8 cellular contexts compared by ENCODE assay signal in genomic region chr6:43516367-43516696, GRCh38. TPM values are rescaled to one million over a fixed set of nuclear protein-coding genes. Genes with fewer than 3 reads are reported as not detected.
DNase-seq lines count a peak whose midpoint lies in the region; ATAC-seq and TF ChIP-seq lines count a peak whose summit lies in the region.

No MANE protein-coding gene starts in this region.

- no peak overlapping the region for H2AFZ ChIP-seq in OCI-LY1 (ENCODE audit: low read length)

- H3K27ac ChIP-seq in DOHH2 (ENCODE audit: low read depth, low read length) (peak overlapping the region; percentile 42), OCI-LY1 (ENCODE audit: low read depth, low read length, poor library complexity, severe bottlenecking) (peak overlapping the region; percentile 24)

- H3K36me3 ChIP-seq in DOHH2 (ENCODE audit: control insufficient read depth, low read length) (peaks cover 87% of the 10 kb centered on the region), OCI-LY1 (ENCODE audit: insufficient read depth, low read length) (peaks cover 66% of the 10 kb centered on the region)

- peak overlapping the region; percentile 71 for H3K4me2 ChIP-seq in DOHH2 (ENCODE audit: low read length)
- H3K4me2 ChIP-seq in OCI-LY1 (ENCODE audit: low read length) = peak overlapping the region; percentile 93

- DNase-seq in fibroblast of mammary gland (ENCODE audit: low read depth) (peak; percentile 10), posterior vena cava (ENCODE audit: low spot score) (peak; percentile 38), T-helper 9 cell (no peak), hepatic stellate cell (ENCODE audit: low spot score) (no peak)

- ATAC-seq in HG03565 (IDR thresholded peaks at IDR 0.05; ENCODE audit: unreplicated experiment) = no peak
- ATAC-seq in GM18867 (IDR thresholded peaks at IDR 0.05; ENCODE audit: unreplicated experiment) = no peak

- TF ChIP-seq CTCF in DOHH2 (IDR thresholded peaks at IDR 0.05; ENCODE audit: low read depth, low read length, poor library complexity, severe bottlenecking) (no peak), OCI-LY1 (IDR thresholded peaks at IDR 0.05; ENCODE audit: low read length) (no peak), fibroblast of mammary gland (conservative IDR thresholded peaks at IDR 0.05; ENCODE audit: control insufficient read depth, insufficient read depth, low read depth, low read length) (no peak)

- H3K79me2 ChIP-seq in DOHH2 (ENCODE audit: control insufficient read depth, low read length) = peaks cover 60% of the 10 kb centered on the region
- peaks cover 30% of the 10 kb centered on the region for H3K79me2 ChIP-seq in OCI-LY1 (ENCODE audit: insufficient read depth, low read length)

- H3K4me3 ChIP-seq in DOHH2 (ENCODE audit: low read length) = peak overlapping the region; percentile 99
- peak overlapping the region; percentile 96 for H3K4me3 ChIP-seq in OCI-LY1 (ENCODE audit: low read depth, low read length, poor library complexity, severe bottlenecking)
- peak overlapping the region; percentile 89 for H3K4me3 ChIP-seq in fibroblast of mammary gland (ENCODE audit: control insufficient read depth, low read depth, low read length)

- H3F3A ChIP-seq in DOHH2 (ENCODE audit: control insufficient read depth, insufficient read depth) = peaks cover 10% of the 10 kb centered on the region; the same call in 1 of the 2 replicates
- no peaks in the 10 kb centered on the region for H3F3A ChIP-seq in OCI-LY1 (ENCODE audit: insufficient read depth, low read length)

- intact Hi-C loops in posterior vena cava (cut with DNase I) = no loop called here

- H3K27me3 ChIP-seq in DOHH2 (ENCODE audit: control insufficient read depth, low read length) = no peaks in the 10 kb centered on the region
- no peaks in the 10 kb centered on the region for H3K27me3 ChIP-seq in OCI-LY1 (ENCODE audit: insufficient read depth, low read length)

- H3K9me3 ChIP-seq in DOHH2 (ENCODE audit: control insufficient read depth, insufficient read depth, low read length) = no peaks in the 10 kb centered on the region
- no peaks in the 10 kb centered on the region for H3K9me3 ChIP-seq in OCI-LY1 (ENCODE audit: low read length)

- no peaks in the 10 kb centered on the region for H3K9me2 ChIP-seq in DOHH2 (replicated peaks; ENCODE audit: control insufficient read depth, low read length)
- H3K9me2 ChIP-seq in OCI-LY1 (ENCODE audit: low read depth, low read length) = no peaks in the 10 kb centered on the region

- peaks cover 4% of the 10 kb centered on the region; the same call in 1 of the 2 replicates for H4K20me1 ChIP-seq in DOHH2 (ENCODE audit: control insufficient read depth, insufficient read depth, low read depth, low read length)
- H4K20me1 ChIP-seq in OCI-LY1 (ENCODE audit: insufficient read depth, low read length) = no peaks in the 10 kb centered on the region

- H3K4me1 ChIP-seq in DOHH2 (ENCODE audit: control insufficient read depth, low read length) = peaks cover 23% of the 10 kb centered on the region
- peaks cover 26% of the 10 kb centered on the region for H3K4me1 ChIP-seq in OCI-LY1 (ENCODE audit: insufficient read depth, low read length, severe bottlenecking)

- H3K9ac ChIP-seq in OCI-LY1 (ENCODE audit: low read length) = peak overlapping the region; percentile 98

RNA-seq across cellular contexts. Expression of gene YIPF3, which starts 0.4 kb away (rescaled TPM):
- 10 to 100 TPM; 54.6 to 61.3 TPM for total RNA-seq in posterior vena cava

RNA-seq across cellular contexts. Expression of gene POLR1C, which starts 0.6 kb away (rescaled TPM):
- total RNA-seq in posterior vena cava = 10 to 100 TPM; 23.9 to 31.7 TPM

RNA-seq across cellular contexts. Expression of gene LRRC73, which starts 6.2 kb away (rescaled TPM):
- under 1 TPM; 0.69 to 0.90 TPM for total RNA-seq in posterior vena cava

RNA-seq across cellular contexts. Expression of gene TJAP1, which starts 39.0 kb away (rescaled TPM):
- total RNA-seq in posterior vena cava = 10 to 100 TPM; 23.4 to 25.4 TPM

RNA-seq across cellular contexts. Expression of gene XPO5, which starts 59.5 kb away (rescaled TPM):
- 10 to 100 TPM; 18.4 to 26.2 TPM for total RNA-seq in posterior vena cava

Comparison
In these comparisons a context has a peak if more than half of its experiments do, and no peak if none do; other contexts are left out.
1. DNase-seq: peak in fibroblast of mammary gland (single experiment) and posterior vena cava (single experiment); none in T-helper 9 cell (single experiment) and hepatic stellate cell (single experiment).
2. Peak in every context shown above with its lines, with median percentiles within 50 percentile points of each other: H3K4me3 ChIP-seq.